13 cellular contexts compared by ENCODE assay signal in genomic region chr19:32397736-32398135, GRCh38. TPM values are rescaled to one million over a fixed set of nuclear protein-coding genes. Genes with fewer than 3 reads are reported as not detected.
DNase-seq lines count a peak whose midpoint lies in the region; ATAC-seq, FAIRE-seq and TF ChIP-seq lines count a peak whose summit lies in the region.
"Had no signal": no experiment of that assay in that cellular context is flagged by ENCODE, and none has a peak within 500 bp of the region (broad histone marks: within the 10 kb centered on the region; RNA-seq: fewer than 3 reads in every experiment).

No MANE protein-coding gene starts in this region.

- H4K91ac ChIP-seq in trophoblast cell (ENCODE audit: low read depth, low read length) = no peak overlapping the region

- no peak overlapping the region for H3K23ac ChIP-seq in trophoblast cell (ENCODE audit: low read length)

- POLR2A ChIA-PET in RWPE1 (lab: Yijun Ruan, JAX; ENCODE audit: low non-redundant PET) = no interaction called here

- no peak overlapping the region for H2BK120ac ChIP-seq in trophoblast cell (ENCODE audit: insufficient read depth, low read length, poor library complexity)

- 0 out of 2 replicates have a peak overlapping the region, but pooled peaks have one; percentile 27 for H3K27ac ChIP-seq in RWPE1
- H3K27ac ChIP-seq in esophagus muscularis mucosa (replicated peaks in 1 of 4) = no peak overlapping the region
- no peak overlapping the region for H3K27ac ChIP-seq in trophoblast cell (ENCODE audit: low read depth, low read length)

- no peak overlapping the region for H2BK5ac ChIP-seq in trophoblast cell (ENCODE audit: low read depth, low read length, poor library complexity)

- H2AFZ ChIP-seq in trophoblast cell (ENCODE audit: insufficient read depth, low read length, poor library complexity) = no peak overlapping the region

- TF ChIP-seq POLR2A in esophagus muscularis mucosa (IDR thresholded peaks at IDR 0.05; ENCODE audit: low read depth) = no peak

- FAIRE-seq in frontal cortex (lab: Jason Lieb, UNC) = no peak

- no peak overlapping the region for H2AK5ac ChIP-seq in trophoblast cell (ENCODE audit: low read length)

- no peak overlapping the region for H4K8ac ChIP-seq in trophoblast cell (ENCODE audit: low read depth, low read length)

- H4K12ac ChIP-seq in trophoblast cell (ENCODE audit: low read depth, low read length) = no peak overlapping the region

- H3K4me2 ChIP-seq in trophoblast cell (ENCODE audit: low read length) = no peak overlapping the region

- H3K36me3 ChIP-seq in esophagus muscularis mucosa (peaks cover 0 to 13% (median 0%) of the 10 kb centered on the region in 4 donors), trophoblast cell (ENCODE audit: control insufficient read depth in 1 of 2, insufficient read depth in 2 of 2, low read length in 2 of 2) (no peaks in the 10 kb centered on the region)

- DNase-seq in GM04503 (ENCODE audit: low read depth) (peak; percentile 81), RWPE1 (ENCODE audit: low spot score) (no peak), esophagus muscularis mucosa (ENCODE audit: extremely low spot score) (peak; percentile 74), trophoblast cell (peak; percentile 29 to 34), frontal cortex (ENCODE audit: low spot score in 2 of 2) (no peak), NCI-H524 treated with DMSO at 0.1 percent for 48 hours (lab: John Stamatoyannopoulos, UW) (no peak)
- DNase-seq: activated CD8-positive, alpha-beta memory T cell treated with anti-CD3 and anti-CD28 coated beads for 24 hours; activated naive CD8-positive, alpha-beta T cell treated with anti-CD3 and anti-CD28 coated beads, Interleukin-2, amount 10 ng/mL, durations not matched to agents 7 days and 5 days; COR-L47; effector CD8-positive, alpha-beta T cell; NCI-H2107 had no signal

- no peak overlapping the region for H3K4ac ChIP-seq in trophoblast cell (ENCODE audit: low read depth, low read length)

- H3K4me1 ChIP-seq in esophagus muscularis mucosa (no peaks in the 10 kb centered on the region), trophoblast cell (ENCODE audit: control insufficient read depth in 1 of 2, insufficient read depth in 2 of 2, low read length in 2 of 2) (peaks cover 0 to 3% of the 10 kb centered on the region in 2 experiments)

- no peak overlapping the region for H2BK12ac ChIP-seq in trophoblast cell (ENCODE audit: low read length)

- H3K27me3 ChIP-seq in esophagus muscularis mucosa = no peaks in the 10 kb centered on the region
- no peaks in the 10 kb centered on the region for H3K27me3 ChIP-seq in trophoblast cell (ENCODE audit: insufficient read depth, low read length)

- no peak overlapping the region for H3K14ac ChIP-seq in trophoblast cell (ENCODE audit: low read length)

- intact Hi-C loops in esophagus muscularis mucosa (cut with DNase I) = no loop called here

- no peak overlapping the region for H3K18ac ChIP-seq in trophoblast cell (ENCODE audit: low read length)

- CTCF ChIA-PET in RWPE1 (lab: Yijun Ruan, JAX) = no interaction called here

- H3K79me2 ChIP-seq in trophoblast cell (ENCODE audit: control insufficient read depth, insufficient read depth, low read length, poor library complexity) = no peaks in the 10 kb centered on the region

- H3K9me3 ChIP-seq in esophagus muscularis mucosa = no peaks in the 10 kb centered on the region
- H3K9me3 ChIP-seq in trophoblast cell (ENCODE audit: insufficient read depth, low read depth, low read length) = no peaks in the 10 kb centered on the region

- no peak for TF ChIP-seq CTCF in RWPE1 (conservative IDR thresholded peaks at IDR 0.05; ENCODE audit: low read depth)
- no peak for TF ChIP-seq CTCF in esophagus muscularis mucosa (IDR thresholded peaks at IDR 0.05)

- no peak overlapping the region for H3K9ac ChIP-seq in trophoblast cell (ENCODE audit: low read length)

- no peak for TF ChIP-seq EP300 in esophagus muscularis mucosa (IDR thresholded peaks at IDR 0.05)

- H3K4me3 ChIP-seq in esophagus muscularis mucosa (no peak overlapping the region), trophoblast cell (ENCODE audit: low read depth, low read length) (no peak overlapping the region)

- 81% methylated on average over 4 of the region's 4 CpGs for WGBS in esophagus muscularis mucosa
- no CpG with 5 or more reads among the region's 4 CpGs for WGBS in trophoblast cell (ENCODE audit: extremely low coverage, insufficient coverage, insufficient read length)

- ATAC-seq in HG03159 (IDR thresholded peaks at IDR 0.05; ENCODE audit: unreplicated experiment) (no peak), GM21515 (IDR thresholded peaks at IDR 0.05; ENCODE audit: unreplicated experiment) (no peak)

- no peaks in the 10 kb centered on the region for H3K79me1 ChIP-seq in trophoblast cell (ENCODE audit: low read length)

RNA-seq across cellular contexts. Expression of gene DPY19L3, which starts 7.8 kb away (rescaled TPM):
- 10 to 100 TPM; 13.6 to 16.4 (median 14.6) TPM for total RNA-seq in esophagus muscularis mucosa
- polyA plus RNA-seq in trophoblast cell (2013) = 20.7 and 21.1 TPM in 2 replicates
- 28.9 TPM for total RNA-seq in frontal cortex

RNA-seq across cellular contexts. Expression of gene ZNF507, which starts 52.3 kb away (rescaled TPM):
- total RNA-seq in esophagus muscularis mucosa (10 to 100 TPM; 12.6 to 19.1 (median 17.9) TPM), frontal cortex (24.1 TPM)
- 7.2 and 7.7 TPM in 2 replicates for polyA plus RNA-seq in trophoblast cell (2013)

Comparison
In these comparisons a context has a peak if more than half of its experiments do, and no peak if none do; other contexts are left out.
1. DNase-seq: peak in GM04503 (single experiment), esophagus muscularis mucosa (single experiment) and trophoblast cell (2 of 2); none in RWPE1 (single experiment), frontal cortex (0 of 2) and NCI-H524 treated with DMSO at 0.1 percent for 48 hours (single experiment).